ENCODE assay signal across 8 cellular contexts in genomic region chr21:43362306-43362927, GRCh38.
DNase-seq lines count a peak whose midpoint lies in the region; ATAC-seq lines count a peak whose summit lies in the region.

No MANE protein-coding gene starts in this region.

- H3K27me3 Mint-ChIP-seq in dendritic cell treated with granulocyte-macrophage colony-stimulating factor and Interleukin-4, amounts not matched to agents 40 ng/mL and 50 ng/mL, for 4 days = peaks cover 71% of the 10 kb centered on the region

- no peak overlapping the region for H2BK5ac ChIP-seq in mesendoderm (ENCODE audit: low read length)

- H2AK5ac ChIP-seq in mesendoderm (ENCODE audit: low read length) = no peak overlapping the region

- H4K8ac ChIP-seq in mesendoderm (ENCODE audit: low read depth, low read length) = no peak overlapping the region

- no peaks in the 10 kb centered on the region for H3K36me3 Mint-ChIP-seq in dendritic cell treated with granulocyte-macrophage colony-stimulating factor and Interleukin-4, amounts not matched to agents 40 ng/mL and 50 ng/mL, for 4 days (ENCODE audit: low read depth)

- H3K4ac ChIP-seq in mesendoderm (ENCODE audit: low read depth, low read length) = no peak overlapping the region

- no CpG with 5 or more reads among the region's 37 CpGs for WGBS in mesendoderm (ENCODE audit: extremely low coverage, insufficient coverage, low lambda C conversion rate)

- intact Hi-C loops in dendritic cell treated with granulocyte-macrophage colony-stimulating factor and Interleukin-4, amounts not matched to agents 40 ng/mL and 50 ng/mL, for 4 days (cut with micrococcal nuclease) = no loop called here

- H4K5ac ChIP-seq in mesendoderm (ENCODE audit: low read length) = no peak overlapping the region

- no peak overlapping the region for H2BK15ac ChIP-seq in mesendoderm (replicated peaks; ENCODE audit: low read depth)

- H3K4me3 ChIP-seq in mesendoderm (ENCODE audit: low read length) = no peak overlapping the region

- H3K27ac ChIP-seq in mesendoderm (ENCODE audit: low read depth, low read length) = no peak overlapping the region

- peaks cover 25% of the 10 kb centered on the region for H3K4me1 Mint-ChIP-seq in dendritic cell treated with granulocyte-macrophage colony-stimulating factor and Interleukin-4, amounts not matched to agents 40 ng/mL and 50 ng/mL, for 4 days (ENCODE audit: low read depth)

- H3K56ac ChIP-seq in mesendoderm (ENCODE audit: low read length) = peak overlapping the region; percentile 18

- H3K79me1 ChIP-seq in mesendoderm (ENCODE audit: low read length) = no peaks in the 10 kb centered on the region

- no peaks in the 10 kb centered on the region for H3K4me1 ChIP-seq in mesendoderm (ENCODE audit: control insufficient read depth, low read depth, low read length)

- H3K23ac ChIP-seq in mesendoderm (ENCODE audit: low read length) = no peak overlapping the region

- no peak overlapping the region for H2BK120ac ChIP-seq in mesendoderm (ENCODE audit: low read depth, low read length)

- no peaks in the 10 kb centered on the region for H3K36me3 ChIP-seq in mesendoderm (ENCODE audit: control insufficient read depth, insufficient read depth, low read length)

- H3K18ac ChIP-seq in mesendoderm (ENCODE audit: low read length) = no peak overlapping the region

- H3K79me2 ChIP-seq in mesendoderm (ENCODE audit: control insufficient read depth, insufficient read depth, low read length) = no peaks in the 10 kb centered on the region

- DNase-seq in M059J (ENCODE audit: low read depth) = peak; percentile 14
- peak; percentile 76 to 81 for DNase-seq in activated CD4-positive, alpha-beta T cell treated with anti-CD3 and anti-CD28 coated beads, Interleukin-2, amount 50 U/mL, for 4 hours
- peak; percentile 37 for DNase-seq in mesendoderm
- DNase-seq in stimulated activated CD8-positive, alpha-beta memory T cell treated with anti-CD3 and anti-CD28 coated beads, Interleukin-4, amount 100 ng/mL, for 1 hour (ENCODE audit: low read depth in 2 of 2, low spot score in 1 of 2) = peak; percentile 47 to 59
- DNase-seq in GOT3 (lab: John Stamatoyannopoulos, UW) = no peak
- DNase-seq in DMS53 (lab: John Stamatoyannopoulos, UW) = no peak

- no peaks in the 10 kb centered on the region for H3K27me3 ChIP-seq in mesendoderm (ENCODE audit: insufficient read depth, low read length, poor library complexity)

- H3K4me2 ChIP-seq in mesendoderm (ENCODE audit: low read length) = no peak overlapping the region

- peak overlapping the region; percentile 65 for H3K27ac Mint-ChIP-seq in dendritic cell treated with granulocyte-macrophage colony-stimulating factor and Interleukin-4, amounts not matched to agents 40 ng/mL and 50 ng/mL, for 4 days

- peak overlapping the region; percentile 56 for H3K4me3 Mint-ChIP-seq in dendritic cell treated with granulocyte-macrophage colony-stimulating factor and Interleukin-4, amounts not matched to agents 40 ng/mL and 50 ng/mL, for 4 days

- no peak overlapping the region for H3K9ac ChIP-seq in mesendoderm (ENCODE audit: low read length)

- no peaks in the 10 kb centered on the region for H3K9me3 Mint-ChIP-seq in dendritic cell treated with granulocyte-macrophage colony-stimulating factor and Interleukin-4, amounts not matched to agents 40 ng/mL and 50 ng/mL, for 4 days

- ATAC-seq in GM19035 (IDR thresholded peaks at IDR 0.05; ENCODE audit: unreplicated experiment) = peak; percentile 41

Comparison
In these comparisons a context has a peak if more than half of its experiments do, and no peak if none do; other contexts are left out.
1. DNase-seq: peak in M059J (single experiment), activated CD4-positive, alpha-beta T cell treated with anti-CD3 and anti-CD28 coated beads, Interleukin-2, amount 50 U/mL, for 4 hours (2 of 2), mesendoderm (single experiment) and stimulated activated CD8-positive, alpha-beta memory T cell treated with anti-CD3 and anti-CD28 coated beads, Interleukin-4, amount 100 ng/mL, for 1 hour (2 of 2); none in GOT3 (single experiment) and DMS53 (single experiment).